Comparison of ENCODE assay signal across 1 cellular context in the genomic region with DNA sequence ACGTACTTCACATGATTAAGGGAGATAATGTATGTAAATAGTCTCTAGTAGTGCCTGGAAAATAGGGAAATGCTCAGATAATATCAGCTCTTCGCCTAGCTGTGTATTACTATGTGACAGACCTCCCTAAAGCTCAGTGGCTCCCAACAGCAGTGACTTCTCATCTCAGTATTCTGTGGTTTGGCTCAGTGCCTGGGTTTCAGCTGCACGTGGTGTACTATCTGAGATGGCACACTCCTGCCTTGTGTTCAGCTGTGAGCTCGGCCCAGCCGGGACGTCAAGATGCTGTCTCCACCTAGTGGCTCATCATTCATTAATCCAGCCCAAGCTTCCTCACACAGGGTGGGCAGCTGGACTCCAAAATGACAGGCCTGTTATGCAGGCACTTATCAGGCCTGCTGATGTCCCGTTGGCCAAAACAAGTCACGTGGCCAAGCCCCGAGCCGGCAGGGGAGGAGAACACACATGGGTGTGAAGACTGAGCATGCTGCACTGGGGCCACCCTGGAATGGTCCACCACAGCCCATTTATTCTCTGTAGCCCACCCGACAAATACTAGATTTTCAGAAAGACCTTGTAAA.
TF ChIP-seq lines count a peak whose summit lies in the region.

No MANE protein-coding gene starts in this region.

TF ChIP-seq in HepG2, 621 proteins besides CTCF, POLR2A, EP300 and RAD21 (continued from another document and continues in another):
- TF ChIP-seq, protein P1, sequence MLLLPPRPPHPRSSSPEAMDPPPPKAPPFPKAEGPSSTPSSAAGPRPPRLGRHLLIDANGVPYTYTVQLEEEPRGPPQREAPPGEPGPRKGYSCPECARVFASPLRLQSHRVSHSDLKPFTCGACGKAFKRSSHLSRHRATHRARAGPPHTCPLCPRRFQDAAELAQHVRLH (CRISPR knock-in tag; IDR thresholded peaks at IDR 0.05; ENCODE audit: borderline replicate concordance, low read depth): no peak
- TF ChIP-seq HNRNPUL1 (IDR thresholded peaks at IDR 0.05; ENCODE audit: low read depth, low read length): no peak
- TF ChIP-seq TBX2 (CRISPR knock-in tag; IDR thresholded peaks at IDR 0.05; ENCODE audit: borderline replicate concordance): peak; percentile 48; the same call in 1 of the 2 replicates
- no peak for TF ChIP-seq ZNF143 (CRISPR knock-in tag; IDR thresholded peaks at IDR 0.05)
- no peak for TF ChIP-seq MATR3 (CRISPR knock-in tag; IDR thresholded peaks at IDR 0.05)
- no peak for TF ChIP-seq ZMAT3 (CRISPR knock-in tag; conservative IDR thresholded peaks at IDR 0.05)
- TF ChIP-seq ZFP62 (CRISPR knock-in tag; IDR thresholded peaks at IDR 0.05): no peak
- TF ChIP-seq RNF219 (CRISPR knock-in tag; IDR thresholded peaks at IDR 0.05): no peak
- no peak for TF ChIP-seq MTF2 (CRISPR knock-in tag; IDR thresholded peaks at IDR 0.05; ENCODE audit: borderline replicate concordance)
- no peak for TF ChIP-seq POLR2AphosphoS5 (IDR thresholded peaks at IDR 0.05; ENCODE audit: low read depth, low read length)
- TF ChIP-seq SMYD3 (CRISPR knock-in tag; IDR thresholded peaks at IDR 0.05): no peak
- TF ChIP-seq KLF12 (CRISPR knock-in tag; IDR thresholded peaks at IDR 0.05; ENCODE audit: borderline replicate concordance): no peak
- TF ChIP-seq KDM2A (CRISPR knock-in tag; IDR thresholded peaks at IDR 0.05; ENCODE audit: borderline replicate concordance, low read depth): 0 out of 2 replicates have a peak, but pooled peaks have one; percentile 35
- TF ChIP-seq AGO2 (optimal IDR thresholded peaks at IDR 0.05; ENCODE audit: low read depth, low read length): no peak
- TF ChIP-seq PRDM15 (CRISPR knock-in tag; IDR thresholded peaks at IDR 0.05): no peak
- TF ChIP-seq NFYC (CRISPR knock-in tag; IDR thresholded peaks at IDR 0.05): no peak
- TF ChIP-seq ZNF207 (IDR thresholded peaks at IDR 0.05; ENCODE audit: borderline replicate concordance): no peak
- no peak for TF ChIP-seq ZNF672 (CRISPR knock-in tag; IDR thresholded peaks at IDR 0.05)
- no peak for TF ChIP-seq NR2F1 (CRISPR knock-in tag; IDR thresholded peaks at IDR 0.05)
- no peak for TF ChIP-seq ZNF780A (CRISPR knock-in tag; IDR thresholded peaks at IDR 0.05)
- no peak for TF ChIP-seq SALL2 (CRISPR knock-in tag; IDR thresholded peaks at IDR 0.05)
- TF ChIP-seq ZFX (CRISPR knock-in tag; IDR thresholded peaks at IDR 0.05; ENCODE audit: low read depth): peak; percentile 34; the same call in 1 of the 2 replicates
- 0 out of 2 replicates have a peak, but pooled peaks have one; percentile 31 for TF ChIP-seq RFXAP (CRISPR knock-in tag; IDR thresholded peaks at IDR 0.05; ENCODE audit: borderline replicate concordance)
- TF ChIP-seq PBX3 (CRISPR knock-in tag; IDR thresholded peaks at IDR 0.05; ENCODE audit: borderline replicate concordance): no peak
- TF ChIP-seq ZNF281 (CRISPR knock-in tag; IDR thresholded peaks at IDR 0.05; ENCODE audit: borderline replicate concordance): no peak
- no peak for TF ChIP-seq POGK (CRISPR knock-in tag; conservative IDR thresholded peaks at IDR 0.05)
- 0 out of 2 replicates have a peak, but pooled peaks have one; percentile 13 for TF ChIP-seq SMC3 (IDR thresholded peaks at IDR 0.05; ENCODE audit: low read length)
- TF ChIP-seq RBM22 (optimal IDR thresholded peaks at IDR 0.05; ENCODE audit: low read length): no peak
- TF ChIP-seq, protein P2, sequence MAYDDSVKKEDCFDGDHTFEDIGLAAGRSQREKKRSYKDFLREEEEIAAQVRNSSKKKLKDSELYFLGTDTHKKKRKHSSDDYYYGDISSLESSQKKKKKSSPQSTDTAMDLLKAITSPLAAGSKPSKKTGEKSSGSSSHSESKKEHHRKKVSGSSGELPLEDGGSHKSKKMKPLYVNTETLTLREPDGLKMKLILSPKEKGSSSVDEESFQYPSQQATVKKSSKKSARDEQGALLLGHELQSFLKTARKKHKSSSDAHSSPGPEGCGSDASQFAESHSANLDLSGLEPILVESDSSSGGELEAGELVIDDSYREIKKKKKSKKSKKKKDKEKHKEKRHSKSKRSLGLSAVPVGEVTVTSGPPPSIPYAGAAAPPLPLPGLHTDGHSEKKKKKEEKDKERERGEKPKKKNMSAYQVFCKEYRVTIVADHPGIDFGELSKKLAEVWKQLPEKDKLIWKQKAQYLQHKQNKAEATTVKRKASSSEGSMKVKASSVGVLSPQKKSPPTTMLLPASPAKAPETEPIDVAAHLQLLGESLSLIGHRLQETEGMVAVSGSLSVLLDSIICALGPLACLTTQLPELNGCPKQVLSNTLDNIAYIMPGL (CRISPR knock-in tag; IDR thresholded peaks at IDR 0.05; ENCODE audit: borderline replicate concordance in 1 of 2, low read depth in 1 of 2): no peak
- TF ChIP-seq, protein P3, sequence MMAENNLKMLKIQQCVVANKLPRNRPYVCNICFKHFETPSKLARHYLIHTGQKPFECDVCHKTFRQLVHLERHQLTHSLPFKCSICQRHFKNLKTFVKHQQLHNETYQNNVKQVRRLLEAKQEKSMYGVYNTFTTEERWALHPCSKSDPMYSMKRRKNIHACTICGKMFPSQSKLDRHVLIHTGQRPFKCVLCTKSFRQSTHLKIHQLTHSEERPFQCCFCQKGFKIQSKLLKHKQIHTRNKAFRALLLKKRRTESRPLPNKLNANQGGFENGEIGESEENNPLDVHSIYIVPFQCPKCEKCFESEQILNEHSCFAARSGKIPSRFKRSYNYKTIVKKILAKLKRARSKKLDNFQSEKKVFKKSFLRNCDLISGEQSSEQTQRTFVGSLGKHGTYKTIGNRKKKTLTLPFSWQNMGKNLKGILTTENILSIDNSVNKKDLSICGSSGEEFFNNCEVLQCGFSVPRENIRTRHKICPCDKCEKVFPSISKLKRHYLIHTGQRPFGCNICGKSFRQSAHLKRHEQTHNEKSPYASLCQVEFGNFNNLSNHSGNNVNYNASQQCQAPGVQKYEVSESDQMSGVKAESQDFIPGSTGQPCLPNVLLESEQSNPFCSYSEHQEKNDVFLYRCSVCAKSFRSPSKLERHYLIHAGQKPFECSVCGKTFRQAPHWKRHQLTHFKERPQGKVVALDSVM (CRISPR knock-in tag; IDR thresholded peaks at IDR 0.05): no peak
- no peak for TF ChIP-seq PAX8 (CRISPR knock-in tag; IDR thresholded peaks at IDR 0.05; ENCODE audit: borderline replicate concordance)
- no peak for TF ChIP-seq HNF4A (CRISPR knock-in tag; IDR thresholded peaks at IDR 0.05)
- TF ChIP-seq E2F5 (CRISPR knock-in tag; conservative IDR thresholded peaks at IDR 0.05): no peak
- no peak for TF ChIP-seq RXRB (CRISPR knock-in tag; IDR thresholded peaks at IDR 0.05; ENCODE audit: borderline replicate concordance)
- TF ChIP-seq ZNF768 (CRISPR knock-in tag; IDR thresholded peaks at IDR 0.05): no peak
- no peak for TF ChIP-seq ZNF230 (CRISPR knock-in tag; IDR thresholded peaks at IDR 0.05)
